8 cellular contexts compared by ENCODE assay signal in the genomic region with DNA sequence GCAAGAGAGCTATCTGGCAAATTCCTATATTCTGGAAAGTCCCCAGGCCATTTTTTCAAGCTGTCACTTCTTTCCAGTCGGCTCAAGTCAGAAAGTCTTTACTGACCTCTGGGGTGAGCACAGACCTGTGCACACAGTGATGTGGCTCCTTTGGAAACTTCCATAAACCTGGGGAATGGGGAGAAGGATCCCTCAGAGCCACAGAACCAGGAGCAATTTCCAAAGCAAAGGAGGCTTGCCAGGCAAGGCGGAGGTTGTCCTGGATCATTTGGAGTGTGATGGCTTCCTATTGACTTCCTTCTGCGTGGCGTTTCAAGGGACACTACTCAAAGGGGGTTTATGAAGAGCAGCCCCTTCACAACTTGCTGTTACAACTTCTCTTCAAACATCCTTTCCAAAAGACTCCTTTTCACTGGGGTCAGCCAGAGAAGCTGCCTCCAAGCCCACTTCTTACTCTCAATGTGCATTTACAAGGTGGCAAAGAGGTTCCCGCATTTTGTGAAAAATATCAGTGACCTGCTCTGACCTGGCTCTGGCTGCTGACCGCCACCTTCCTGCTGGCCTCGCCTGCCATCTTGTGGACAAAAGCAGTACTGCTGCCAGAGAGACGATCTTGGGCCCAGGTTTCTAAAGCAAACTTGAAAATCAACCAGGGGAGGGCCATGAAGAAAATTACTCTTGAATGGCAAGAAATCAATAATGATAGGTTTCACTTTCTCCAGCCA.
DNase-seq lines count a peak whose midpoint lies in the region; ATAC-seq, FAIRE-seq and TF ChIP-seq lines count a peak whose summit lies in the region.

No MANE protein-coding gene starts in this region.

- H3K27ac ChIP-seq in layer of hippocampus (ENCODE audit: low read depth, low read length): peak overlapping the region; percentile 85

- H3K27me3 ChIP-seq in layer of hippocampus (ENCODE audit: control insufficient read depth, insufficient read depth, low read length): no peaks in the 10 kb centered on the region

- peak; percentile 98 for TF ChIP-seq CTCF in D721Med (IDR thresholded peaks at IDR 0.05; ENCODE audit: insufficient read depth, missing control alignments)

- ATAC-seq in activated CD4-positive, CD25-positive, alpha-beta regulatory T cell treated with anti-CD3 and anti-CD28 coated beads, Interleukin-2, amount 50 U/mL, for 24 hours: peak; percentile 22 to 49
- ATAC-seq in GM18858 (IDR thresholded peaks at IDR 0.05; ENCODE audit: unreplicated experiment): no peak

- DNase-seq in D721Med (ENCODE audit: insufficient read length, low spot score): no peak
- DNase-seq in GOT3 (lab: John Stamatoyannopoulos, UW): peak; percentile 50
- DNase-seq in NCI-H146 treated with DMSO at 0.1 percent for 48 hours (lab: John Stamatoyannopoulos, UW; ENCODE audit: unreplicated experiment): peak; percentile 11
- DNase-seq in cerebellar cortex (ENCODE audit: low spot score): peak; percentile 76
- DNase-seq in stimulated activated CD4-positive, alpha-beta T cell treated with anti-CD3 and anti-CD28 coated beads, Interleukin-4, amount 100 ng/mL, for 1 hour: peak; percentile 72

- FAIRE-seq in D721Med (lab: Jason Lieb, UNC): no peak
